In the genomic region with DNA sequence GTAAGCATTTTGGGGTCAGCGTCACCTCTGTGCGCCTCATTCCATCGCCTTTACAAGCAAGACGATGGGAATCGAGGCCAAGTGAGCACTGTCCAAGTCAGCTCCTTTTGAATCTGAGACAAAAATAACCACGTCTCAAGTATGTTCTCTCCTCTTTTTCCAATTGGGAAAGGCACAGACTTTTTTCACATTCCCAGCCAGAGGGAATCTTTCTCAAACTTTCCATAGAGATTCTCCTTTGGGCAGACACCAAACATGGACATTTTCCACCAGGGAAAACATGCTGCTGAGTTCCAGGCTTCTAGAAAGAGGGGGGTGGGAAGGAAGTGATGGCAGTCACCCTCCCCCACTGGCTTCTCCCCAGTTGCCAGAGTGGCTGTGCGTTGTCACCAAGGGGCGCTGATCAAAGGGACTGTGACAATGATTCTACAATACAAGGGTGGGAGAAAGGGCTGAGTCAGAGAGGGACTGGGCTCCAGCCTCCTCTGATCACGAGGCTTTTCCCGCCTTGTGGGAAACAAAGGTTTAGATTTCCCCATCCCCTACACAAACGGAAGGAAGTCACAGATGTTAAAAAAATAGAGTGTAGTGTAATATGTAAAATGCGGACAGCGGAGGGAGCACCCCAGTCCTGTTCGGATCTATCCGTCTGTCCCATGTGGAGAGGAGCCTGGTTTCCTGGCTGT, we compare ENCODE assay signal across 1 cellular context.
A peak's percentile ranks its signal among the peaks of the same experiment; 100 is the strongest.
TF ChIP-seq lines count a peak whose summit lies in the region.

No MANE protein-coding gene starts in this region.

TF ChIP-seq in H1, 55 proteins besides CTCF, POLR2A, EP300 and RAD21:
- TF ChIP-seq GTF2F1 (IDR thresholded peaks at IDR 0.05; ENCODE audit: borderline replicate concordance, low read depth, low read length) (no peak), SP1 (IDR thresholded peaks at IDR 0.05; ENCODE audit: low read depth, low read length) (no peak), CHD2 (IDR thresholded peaks at IDR 0.05; ENCODE audit: low read length) (no peak), NANOG (IDR thresholded peaks at IDR 0.05; ENCODE audit: insufficient read depth, low read depth, low read length, poor library complexity, severe bottlenecking) (no peak), MAX (IDR thresholded peaks at IDR 0.05) (peak; percentile 56), TAF7 (optimal IDR thresholded peaks at IDR 0.05; ENCODE audit: borderline replicate concordance, low read depth, low read length) (no peak), BACH1 (IDR thresholded peaks at IDR 0.05; ENCODE audit: low read length) (no peak), CREB1 (IDR thresholded peaks at IDR 0.05) (no peak), POU5F1 (IDR thresholded peaks at IDR 0.05; ENCODE audit: low read depth, low read length) (no peak), SP4 (IDR thresholded peaks at IDR 0.05; ENCODE audit: low read length) (no peak), KDM5A (IDR thresholded peaks at IDR 0.05; ENCODE audit: low read length) (no peak), E2F6 (IDR thresholded peaks at IDR 0.05) (peak; percentile 91), JUND (IDR thresholded peaks at IDR 0.05; ENCODE audit: low read length) (no peak)
